ENCODE assay signal across 1 cellular context in genomic region chr10:58651040-58651439, GRCh38.
A peak's percentile ranks its signal among the peaks of the same experiment; 100 is the strongest.
TF ChIP-seq lines count a peak whose summit lies in the region.

No MANE protein-coding gene starts in this region.

TF ChIP-seq in SK-N-SH, 30 proteins besides CTCF, POLR2A, EP300 and RAD21 (continued from another document):
- TF ChIP-seq, protein P1, sequence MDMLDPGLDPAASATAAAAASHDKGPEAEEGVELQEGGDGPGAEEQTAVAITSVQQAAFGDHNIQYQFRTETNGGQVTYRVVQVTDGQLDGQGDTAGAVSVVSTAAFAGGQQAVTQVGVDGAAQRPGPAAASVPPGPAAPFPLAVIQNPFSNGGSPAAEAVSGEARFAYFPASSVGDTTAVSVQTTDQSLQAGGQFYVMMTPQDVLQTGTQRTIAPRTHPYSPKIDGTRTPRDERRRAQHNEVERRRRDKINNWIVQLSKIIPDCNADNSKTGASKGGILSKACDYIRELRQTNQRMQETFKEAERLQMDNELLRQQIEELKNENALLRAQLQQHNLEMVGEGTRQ (IDR thresholded peaks at IDR 0.05; ENCODE audit: borderline replicate concordance, low read depth, low read length) = no peak
- peak; percentile 47 for TF ChIP-seq GATA2 (CRISPR knock-in tag; IDR thresholded peaks at IDR 0.05)
- TF ChIP-seq, protein P2, sequence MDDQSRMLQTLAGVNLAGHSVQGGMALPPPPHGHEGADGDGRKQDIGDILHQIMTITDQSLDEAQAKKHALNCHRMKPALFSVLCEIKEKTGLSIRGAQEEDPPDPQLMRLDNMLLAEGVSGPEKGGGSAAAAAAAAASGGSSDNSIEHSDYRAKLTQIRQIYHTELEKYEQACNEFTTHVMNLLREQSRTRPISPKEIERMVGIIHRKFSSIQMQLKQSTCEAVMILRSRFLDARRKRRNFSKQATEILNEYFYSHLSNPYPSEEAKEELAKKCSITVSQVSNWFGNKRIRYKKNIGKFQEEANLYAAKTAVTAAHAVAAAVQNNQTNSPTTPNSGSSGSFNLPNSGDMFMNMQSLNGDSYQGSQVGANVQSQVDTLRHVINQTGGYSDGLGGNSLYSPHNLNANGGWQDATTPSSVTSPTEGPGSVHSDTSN (IDR thresholded peaks at IDR 0.05) = peak; percentile 90
- TF ChIP-seq, protein P3, sequence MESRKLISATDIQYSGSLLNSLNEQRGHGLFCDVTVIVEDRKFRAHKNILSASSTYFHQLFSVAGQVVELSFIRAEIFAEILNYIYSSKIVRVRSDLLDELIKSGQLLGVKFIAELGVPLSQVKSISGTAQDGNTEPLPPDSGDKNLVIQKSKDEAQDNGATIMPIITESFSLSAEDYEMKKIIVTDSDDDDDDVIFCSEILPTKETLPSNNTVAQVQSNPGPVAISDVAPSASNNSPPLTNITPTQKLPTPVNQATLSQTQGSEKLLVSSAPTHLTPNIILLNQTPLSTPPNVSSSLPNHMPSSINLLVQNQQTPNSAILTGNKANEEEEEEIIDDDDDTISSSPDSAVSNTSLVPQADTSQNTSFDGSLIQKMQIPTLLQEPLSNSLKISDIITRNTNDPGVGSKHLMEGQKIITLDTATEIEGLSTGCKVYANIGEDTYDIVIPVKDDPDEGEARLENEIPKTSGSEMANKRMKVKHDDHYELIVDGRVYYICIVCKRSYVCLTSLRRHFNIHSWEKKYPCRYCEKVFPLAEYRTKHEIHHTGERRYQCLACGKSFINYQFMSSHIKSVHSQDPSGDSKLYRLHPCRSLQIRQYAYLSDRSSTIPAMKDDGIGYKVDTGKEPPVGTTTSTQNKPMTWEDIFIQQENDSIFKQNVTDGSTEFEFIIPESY (IDR thresholded peaks at IDR 0.05; ENCODE audit: borderline replicate concordance, low read depth) = no peak
- peak; percentile 58; the same call in 1 of the 2 replicates for TF ChIP-seq MXI1 (IDR thresholded peaks at IDR 0.05; ENCODE audit: low read depth, low read length)
- no peak for TF ChIP-seq SMC3 (IDR thresholded peaks at IDR 0.05; ENCODE audit: low read depth, low read length)
- no peak for TF ChIP-seq YY1 (IDR thresholded peaks at IDR 0.05; ENCODE audit: low read depth)
- TF ChIP-seq TEAD4 (IDR thresholded peaks at IDR 0.05; ENCODE audit: borderline replicate concordance, insufficient read depth) = peak; percentile 75; the same call in 1 of the 2 replicates
- TF ChIP-seq FOXM1 (IDR thresholded peaks at IDR 0.05; ENCODE audit: low read depth) = peak; percentile 76; the same call in 1 of the 2 replicates
- peak; percentile 18; the same call in 1 of the 2 replicates for TF ChIP-seq IRF3 (IDR thresholded peaks at IDR 0.05; ENCODE audit: low read depth, low read length)
- TF ChIP-seq NRF1 (IDR thresholded peaks at IDR 0.05; ENCODE audit: low read depth, low read length) = no peak
